In the genomic region with DNA sequence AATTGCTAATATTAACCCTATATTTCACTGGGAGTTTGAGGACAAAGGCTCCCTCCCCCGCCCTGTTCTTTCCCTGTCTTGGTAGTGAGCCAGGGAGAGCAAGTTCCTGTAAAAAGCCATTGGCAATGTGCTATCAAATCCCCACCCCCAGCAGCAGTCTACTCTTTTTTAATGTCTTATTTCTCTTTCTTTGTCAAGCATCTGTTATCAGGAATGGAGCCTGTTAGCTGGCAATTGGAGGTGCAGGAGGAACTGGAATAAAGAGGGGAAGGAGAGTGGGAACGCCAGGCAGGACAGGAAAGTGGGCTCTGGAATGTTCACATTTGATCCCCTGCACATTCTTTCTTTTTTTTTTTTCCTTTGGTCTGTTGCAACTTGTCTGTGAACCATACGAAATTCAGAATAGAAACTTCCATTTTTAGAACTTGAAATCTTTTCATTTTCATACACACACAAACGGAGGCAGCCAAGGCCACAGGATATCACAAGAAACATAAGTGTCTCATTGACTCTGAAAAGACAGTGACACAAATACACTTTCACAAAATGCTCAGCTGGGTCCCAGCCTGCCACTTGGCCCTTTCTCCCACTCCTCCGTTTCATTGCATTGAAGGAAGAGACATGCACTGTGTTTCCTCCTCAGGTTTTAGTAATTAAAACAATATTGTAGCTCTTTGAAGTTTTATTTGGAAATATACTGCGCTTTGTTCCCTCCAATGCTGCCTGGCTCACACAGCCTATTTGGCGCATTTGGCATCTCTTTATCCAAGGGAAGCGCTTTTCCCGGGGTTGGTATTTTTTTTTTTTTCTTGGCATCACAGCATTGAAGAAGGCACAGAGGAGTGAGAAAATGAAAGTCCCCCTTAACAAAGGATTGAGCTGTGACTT, we compare ENCODE assay signal across 8 cellular contexts.
DNase-seq lines count a peak whose midpoint lies in the region; ATAC-seq, FAIRE-seq and TF ChIP-seq lines count a peak whose summit lies in the region.

No MANE protein-coding gene starts in this region.

- H3K36me3 ChIP-seq in HUES64 (ENCODE audit: insufficient read depth, low read length), result no peaks in the 10 kb centered on the region
- H3K36me3 ChIP-seq in bronchial epithelial cell (ENCODE audit: control insufficient read depth, insufficient read depth, low read length), result no peaks in the 10 kb centered on the region

- peaks cover 68% of the 10 kb centered on the region for H3K4me1 ChIP-seq in HUES64 (ENCODE audit: insufficient read depth, low read length)

- H3K4me3 Mint-ChIP-seq in memory B cell, result peak overlapping the region; percentile 45

- no peaks in the 10 kb centered on the region for H3K9me3 Mint-ChIP-seq in memory B cell

- no peaks in the 10 kb centered on the region for H3K27me3 Mint-ChIP-seq in memory B cell

- H3K27me3 ChIP-seq in HUES64 (ENCODE audit: insufficient read depth, low read length), result no peaks in the 10 kb centered on the region
- H3K27me3 ChIP-seq in bronchial epithelial cell (ENCODE audit: control insufficient read depth, insufficient read depth, low read length), result no peaks in the 10 kb centered on the region

- peak overlapping the region; percentile 51 for H3K27ac Mint-ChIP-seq in memory B cell

- 45% methylated on average over 9 of the region's 9 CpGs for WGBS in HUES64

- FAIRE-seq in bronchial epithelial cell (lab: Jason Lieb, UNC), result no peak

- ATAC-seq in GM21737 (IDR thresholded peaks at IDR 0.05; ENCODE audit: unreplicated experiment) (peak; percentile 50), memory B cell (ENCODE audit: low read depth) (no peak)

- peak overlapping the region; percentile 4 for H3K27ac ChIP-seq in HUES64 (ENCODE audit: low read depth, low read length)

- H3K4me1 Mint-ChIP-seq in memory B cell, result peaks cover 17% of the 10 kb centered on the region

- H3K4me3 ChIP-seq in HUES64 (ENCODE audit: low read length), result no peak overlapping the region
- no peak overlapping the region for H3K4me3 ChIP-seq in bronchial epithelial cell (ENCODE audit: low read depth, low read length)

- in situ Hi-C loops in G401 (cut with HindIII; ENCODE audit: low sequenced_read_pairs), result no loop called here

- no peaks in the 10 kb centered on the region for H3K36me3 Mint-ChIP-seq in memory B cell

- peak overlapping the region; percentile 56; the same call in 1 of the 2 replicates for H3K9ac ChIP-seq in HUES64 (ENCODE audit: low read depth, low read length)

- H3K9me3 ChIP-seq in HUES64 (ENCODE audit: insufficient read depth, low read depth, low read length), result no peaks in the 10 kb centered on the region

- DNase-seq in G401 (ENCODE audit: low spot score) (peak; percentile 72), bronchial epithelial cell (ENCODE audit: low read depth) (peak; percentile 68), memory B cell (ENCODE audit: low spot score in 2 of 2) (no peak), T-helper 2 cell (no peak), NOMO-1 treated with DMSO at 0.1 percent for 48 hours (lab: John Stamatoyannopoulos, UW; ENCODE audit: unreplicated experiment) (no peak)
- DNase-seq in activated naive CD4-positive, alpha-beta T cell treated with Interleukin-2 at 50 U/mL for 16 hours, result no peak

- no peak for TF ChIP-seq CTCF in bronchial epithelial cell (IDR thresholded peaks at IDR 0.05; ENCODE audit: insufficient read depth, low read length, severe bottlenecking)

Comparison
In these comparisons a context has a peak if more than half of its experiments do, and no peak if none do; other contexts are left out.
1. DNase-seq: peak in G401 (single experiment) and bronchial epithelial cell (single experiment); none in memory B cell (0 of 2), T-helper 2 cell (0 of 5), activated naive CD4-positive, alpha-beta T cell treated with Interleukin-2 at 50 U/mL for 16 hours (single experiment) and NOMO-1 treated with DMSO at 0.1 percent for 48 hours (single experiment).